18 cellular contexts compared by ENCODE assay signal in the genomic region with DNA sequence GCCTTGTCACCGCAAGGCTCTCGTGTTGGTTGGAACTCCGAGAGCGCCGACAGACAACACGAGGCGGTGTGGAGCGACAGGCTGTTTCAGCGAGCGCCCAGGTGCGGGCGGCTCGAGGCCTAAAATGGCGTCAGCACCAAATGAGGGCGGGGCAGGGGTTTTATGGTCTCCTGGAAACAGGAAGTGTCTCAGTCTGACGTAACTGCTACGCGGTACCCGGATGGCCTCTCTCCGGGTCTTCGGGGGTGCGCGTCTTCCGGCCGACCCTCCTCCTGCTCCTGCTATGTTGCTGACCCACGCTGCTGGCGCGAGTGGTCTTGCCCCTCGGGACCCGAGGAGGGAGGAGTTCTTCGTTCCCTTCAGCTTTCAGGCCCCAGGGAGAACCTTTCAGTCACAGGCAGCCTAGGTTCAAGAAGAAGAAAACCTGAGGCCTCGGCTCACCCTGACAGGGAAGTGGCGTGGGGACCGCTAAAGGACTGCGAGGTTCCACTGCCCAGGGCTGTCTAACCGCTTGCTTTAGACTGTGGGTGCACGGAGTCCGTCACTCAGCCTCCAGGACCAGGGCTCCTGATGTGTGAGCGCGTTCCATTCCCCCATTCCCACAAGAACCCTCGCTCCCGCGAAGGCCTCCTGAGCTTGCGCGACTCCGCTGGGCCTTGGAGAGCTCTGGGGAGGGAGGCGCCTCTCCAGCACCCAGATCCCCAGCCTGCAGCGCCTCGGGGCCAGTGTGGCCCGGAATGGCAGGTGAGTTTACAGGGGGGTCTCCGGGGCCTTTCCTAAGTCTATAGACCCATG.
DNase-seq lines count a peak whose midpoint lies in the region; ATAC-seq and TF ChIP-seq lines count a peak whose summit lies in the region.
"Had no signal": no experiment of that assay in that cellular context is flagged by ENCODE, and none has a peak within 500 bp of the region (broad histone marks: within the 10 kb centered on the region; RNA-seq: fewer than 3 reads in every experiment).

No MANE protein-coding gene starts in this region.

- ATAC-seq in upper lobe of right lung, result no peak
- ATAC-seq in GM21360 (IDR thresholded peaks at IDR 0.05; ENCODE audit: unreplicated experiment), result no peak
- no peak for ATAC-seq in GM18498 (IDR thresholded peaks at IDR 0.05; ENCODE audit: unreplicated experiment)
- ATAC-seq: A549, HCT116 had no signal

- H3K4me1 ChIP-seq in hepatocyte (ENCODE audit: insufficient read depth) (peaks cover 23% of the 10 kb centered on the region), neuronal stem cell (ENCODE audit: control insufficient read depth in 2 of 2, insufficient read depth in 1 of 2, low read depth in 1 of 2, low read length in 2 of 2) (no peaks in the 10 kb centered on the region), upper lobe of right lung (no peaks in the 10 kb centered on the region)
- H3K4me1 ChIP-seq: A549 had no signal

- no peak overlapping the region for H3K4ac ChIP-seq in neuronal stem cell (ENCODE audit: low read length)

- intact Hi-C loops in upper lobe of right lung (cut with DNase I), result no loop called here

- H3K79me2 ChIP-seq in hepatocyte, result no peaks in the 10 kb centered on the region

- peaks cover 6% of the 10 kb centered on the region for H3K4me1 Mint-ChIP-seq in mesothelial cell of epicardium
- H3K4me1 Mint-ChIP-seq: CD14-positive monocyte; CD4-positive, alpha-beta memory T cell had no signal

- H3K27me3 Mint-ChIP-seq in mesothelial cell of epicardium (ENCODE audit: low read depth), result no peaks in the 10 kb centered on the region
- H3K27me3 Mint-ChIP-seq: CD4-positive, alpha-beta memory T cell had no signal

- no peak overlapping the region for H3K27ac Mint-ChIP-seq in mesothelial cell of epicardium
- H3K27ac Mint-ChIP-seq: CD14-positive monocyte, HFFc6 had no signal

- H3K27ac ChIP-seq in C4-2B (peak overlapping the region; percentile 67), hepatocyte (no peak overlapping the region), neuronal stem cell (replicated peaks; ENCODE audit: low read length) (no peak overlapping the region), upper lobe of right lung (no peak overlapping the region)
- H3K27ac ChIP-seq: 22Rv1, A549 had no signal

- H2BK15ac ChIP-seq in neuronal stem cell (ENCODE audit: low read length), result no peak overlapping the region

- no peak overlapping the region for H2BK5ac ChIP-seq in neuronal stem cell (ENCODE audit: low read length)

- no peak overlapping the region for H4K91ac ChIP-seq in neuronal stem cell (ENCODE audit: low read depth, low read length, poor library complexity)

- no peak overlapping the region for H3K18ac ChIP-seq in neuronal stem cell (ENCODE audit: low read length)

- no peak overlapping the region for H2BK120ac ChIP-seq in neuronal stem cell (ENCODE audit: low read depth, low read length)

- no peak overlapping the region for H2AK5ac ChIP-seq in neuronal stem cell (ENCODE audit: low read depth, low read length)

- H3K9me2 ChIP-seq in hepatocyte (replicated peaks; ENCODE audit: insufficient read depth), result no peaks in the 10 kb centered on the region

- no peak overlapping the region for H3K4me3 ChIP-seq in hepatocyte
- no peak overlapping the region for H3K4me3 ChIP-seq in neuronal stem cell (ENCODE audit: low read length in 2 of 2)
- H3K4me3 ChIP-seq in upper lobe of right lung, result no peak overlapping the region
- H3K4me3 ChIP-seq: A549 had no signal

- H3K14ac ChIP-seq in neuronal stem cell (ENCODE audit: low read length), result no peak overlapping the region

- H2AFZ ChIP-seq in hepatocyte (no peak overlapping the region), neuronal stem cell (ENCODE audit: low read length) (no peak overlapping the region)

- no peak overlapping the region for H3K9ac ChIP-seq in neuronal stem cell (ENCODE audit: low read depth, low read length, poor library complexity)

- H4K20me1 ChIP-seq in hepatocyte (ENCODE audit: insufficient read depth, poor library complexity, severe bottlenecking), result no peaks in the 10 kb centered on the region

- peak overlapping the region; percentile 52 for H2BK12ac ChIP-seq in neuronal stem cell (ENCODE audit: low read length)

- H3K4me2 ChIP-seq in hepatocyte (peak overlapping the region; percentile 49), neuronal stem cell (ENCODE audit: insufficient read depth, low read length, poor library complexity, severe bottlenecking) (no peak overlapping the region)
- H3K4me2 ChIP-seq: A549 had no signal

- H3K23ac ChIP-seq in neuronal stem cell (ENCODE audit: low read depth, low read length, poor library complexity), result no peak overlapping the region

- H3K9me3 Mint-ChIP-seq in mesothelial cell of epicardium, result no peaks in the 10 kb centered on the region
- H3K9me3 Mint-ChIP-seq: CD4-positive, alpha-beta memory T cell; HFFc6 had no signal

- H3K36me3 ChIP-seq in hepatocyte (replicated peaks; ENCODE audit: insufficient read depth, low read depth) (no peaks in the 10 kb centered on the region), neuronal stem cell (replicated peaks in 1 of 2; ENCODE audit: control insufficient read depth in 2 of 2, insufficient read depth in 2 of 2, low read length in 2 of 2) (no peaks in the 10 kb centered on the region), upper lobe of right lung (no peaks in the 10 kb centered on the region)

- DNase-seq in hepatocyte (ENCODE audit: low spot score), result no peak
- no peak for DNase-seq in neuronal stem cell (ENCODE audit: low spot score)
- DNase-seq in upper lobe of right lung, result peak; percentile 40
- DNase-seq in mesothelial cell of epicardium (ENCODE audit: low spot score in 2 of 2, unreplicated experiment in 2 of 2), result no peak
- DNase-seq: AML-193; CD4-positive, alpha-beta memory T cell; DMS153; DMS79; GDM1; HFFc6; KG1 had no signal

- H3K9me3 ChIP-seq in hepatocyte (ENCODE audit: low read depth) (no peaks in the 10 kb centered on the region), neuronal stem cell (replicated peaks in 1 of 2; ENCODE audit: control insufficient read depth in 2 of 2, insufficient read depth in 1 of 2, low read depth in 1 of 2, low read length in 2 of 2) (no peaks in the 10 kb centered on the region), upper lobe of right lung (no peaks in the 10 kb centered on the region)

- no peaks in the 10 kb centered on the region for H3K79me1 ChIP-seq in neuronal stem cell (ENCODE audit: low read depth, low read length)

- H4K8ac ChIP-seq in neuronal stem cell (ENCODE audit: low read depth, low read length), result no peak overlapping the region

- H3K27me3 ChIP-seq in hepatocyte, result no peaks in the 10 kb centered on the region
- H3K27me3 ChIP-seq in neuronal stem cell (ENCODE audit: control insufficient read depth in 3 of 3, insufficient read depth in 3 of 3, low read depth in 1 of 3, low read length in 3 of 3), result no peaks in the 10 kb centered on the region
- H3K27me3 ChIP-seq in upper lobe of right lung, result no peaks in the 10 kb centered on the region

- H3K36me3 Mint-ChIP-seq in mesothelial cell of epicardium, result no peaks in the 10 kb centered on the region
- H3K36me3 Mint-ChIP-seq: CD14-positive monocyte; CD4-positive, alpha-beta memory T cell had no signal

- 90% methylated on average over 49 of the region's 51 CpGs for WGBS in hepatocyte (ENCODE audit: low lambda C conversion rate, missing lambda C conversion rate)
- WGBS in neuronal stem cell (ENCODE audit: extremely low coverage in 2 of 2, insufficient read length in 2 of 2, insufficient replicate concordance in 1 of 2), 2 donors, result no CpG with 5 or more reads among the region's 51 CpGs

- TF ChIP-seq CTCF in C4-2B (conservative IDR thresholded peaks at IDR 0.05) (no peak), hepatocyte (IDR thresholded peaks at IDR 0.05; ENCODE audit: poor library complexity) (no peak), upper lobe of right lung (IDR thresholded peaks at IDR 0.05) (no peak), mesothelial cell of epicardium (IDR thresholded peaks at IDR 0.05; ENCODE audit: unreplicated experiment) (no peak)

- H3K4me3 Mint-ChIP-seq in mesothelial cell of epicardium, result no peak overlapping the region
- H3K4me3 Mint-ChIP-seq: CD14-positive monocyte; CD4-positive, alpha-beta memory T cell; HFFc6 had no signal
